9 cellular contexts compared by ENCODE assay signal in genomic region chr2:128315122-128315828, GRCh38. TPM values are rescaled to one million over a fixed set of nuclear protein-coding genes. Genes with fewer than 3 reads are reported as not detected.
DNase-seq lines count a peak whose midpoint lies in the region; ATAC-seq and TF ChIP-seq lines count a peak whose summit lies in the region.
"Had no signal": no experiment of that assay in that cellular context is flagged by ENCODE, and none has a peak within 500 bp of the region (broad histone marks: within the 10 kb centered on the region; RNA-seq: fewer than 3 reads in every experiment).

No MANE protein-coding gene starts in this region.

- H3K27ac Mint-ChIP-seq in activated naive CD4-positive, alpha-beta T cell treated with anti-CD3 and anti-CD28 coated beads for 36 hours, result no peak overlapping the region

- peaks cover 40% of the 10 kb centered on the region for H3K4me1 Mint-ChIP-seq in activated naive CD4-positive, alpha-beta T cell treated with anti-CD3 and anti-CD28 coated beads for 36 hours (ENCODE audit: low read depth)
- peaks cover 36% of the 10 kb centered on the region for H3K4me1 Mint-ChIP-seq in activated T-cell treated with anti-CD3 and anti-CD28 coated beads, Interleukin-2, amount 50 U/mL, for 4 hours (ENCODE audit: low read depth)

- DNase-seq in activated naive CD4-positive, alpha-beta T cell treated with anti-CD3 and anti-CD28 coated beads for 36 hours, result peak; percentile 2
- DNase-seq in activated naive CD4-positive, alpha-beta T cell (lab: John Stamatoyannopoulos, UW), result no peak
- peak; percentile 3 for DNase-seq in activated T-cell treated with anti-CD3 and anti-CD28 coated beads, Interleukin-2, amount 50 U/mL, for 4 hours
- peak; percentile 25 for DNase-seq in iPS-NIHi7 (ENCODE audit: extremely low spot score)
- DNase-seq in testis, result peak; percentile 18
- DNase-seq in omental fat pad (ENCODE audit: low spot score), result no peak
- DNase-seq in T-helper 9 cell, result no peak
- DNase-seq in effector memory CD4-positive, alpha-beta T cell, result no peak
- DNase-seq: DMS 273 treated with DMSO at 0.1 percent for 48 hours had no signal

- 53 to 58% methylated on average over 10 to 12 of the region's 12 CpGs for WGBS in testis, 2 donors

- peaks cover 5% of the 10 kb centered on the region for H3K36me3 Mint-ChIP-seq in activated naive CD4-positive, alpha-beta T cell treated with anti-CD3 and anti-CD28 coated beads for 36 hours (ENCODE audit: low read depth)
- H3K36me3 Mint-ChIP-seq in activated T-cell treated with anti-CD3 and anti-CD28 coated beads, Interleukin-2, amount 50 U/mL, for 4 hours (ENCODE audit: insufficient read depth), result peaks cover 9% of the 10 kb centered on the region

- peaks cover 58% of the 10 kb centered on the region for H3K4me1 ChIP-seq in testis
- H3K4me1 ChIP-seq in effector memory CD4-positive, alpha-beta T cell (ENCODE audit: control insufficient read depth, insufficient read depth, low read length, poor library complexity, severe bottlenecking), result peaks cover 28% of the 10 kb centered on the region

- H3K9me3 ChIP-seq in testis, result no peaks in the 10 kb centered on the region
- no peaks in the 10 kb centered on the region for H3K9me3 ChIP-seq in effector memory CD4-positive, alpha-beta T cell (ENCODE audit: control insufficient read depth, low read length)

- no peaks in the 10 kb centered on the region for H3K27me3 Mint-ChIP-seq in activated naive CD4-positive, alpha-beta T cell treated with anti-CD3 and anti-CD28 coated beads for 36 hours (ENCODE audit: low read depth)
- H3K27me3 Mint-ChIP-seq in activated T-cell treated with anti-CD3 and anti-CD28 coated beads, Interleukin-2, amount 50 U/mL, for 4 hours (ENCODE audit: low read depth), result no peaks in the 10 kb centered on the region

- intact Hi-C loops in activated naive CD4-positive, alpha-beta T cell treated with anti-CD3 and anti-CD28 coated beads for 36 hours (cut with micrococcal nuclease), result loop anchor here (5.0 to 10.0 kb wide), 6 partner anchors 83 to 1560 kb away; partner anchors contain the start of gene POLR2D
- intact Hi-C loops in testis (cut with DNase I; ENCODE audit: low total_unique reads), result no loop called here

- no peaks in the 10 kb centered on the region for H3K27me3 ChIP-seq in testis
- no peaks in the 10 kb centered on the region for H3K27me3 ChIP-seq in effector memory CD4-positive, alpha-beta T cell (replicated peaks; ENCODE audit: control insufficient read depth, insufficient read depth, low read length, poor library complexity, severe bottlenecking)

- no peak for ATAC-seq in activated T-cell treated with anti-CD3 and anti-CD28 coated beads, Interleukin-2, amount 50 U/mL, for 4 hours
- ATAC-seq in omental fat pad (ENCODE audit: low FRiP score), result no peak

- H3K27ac ChIP-seq in testis, result no peak overlapping the region
- H3K27ac ChIP-seq in effector memory CD4-positive, alpha-beta T cell (ENCODE audit: insufficient read depth, low read length, poor library complexity, severe bottlenecking), result no peak overlapping the region

- H3K4me3 Mint-ChIP-seq in activated naive CD4-positive, alpha-beta T cell treated with anti-CD3 and anti-CD28 coated beads for 36 hours, result peak overlapping the region; percentile 22
- peak overlapping the region; percentile 67 for H3K4me3 Mint-ChIP-seq in activated T-cell treated with anti-CD3 and anti-CD28 coated beads, Interleukin-2, amount 50 U/mL, for 4 hours

- CTCF ChIA-PET in activated naive CD4-positive, alpha-beta T cell treated with anti-CD3 and anti-CD28 coated beads for 36 hours (lab: Charles Lee), result no interaction called here

- no peaks in the 10 kb centered on the region for H3K36me3 ChIP-seq in testis (ENCODE audit: low read depth, missing control alignments)
- H3K36me3 ChIP-seq in effector memory CD4-positive, alpha-beta T cell (ENCODE audit: control insufficient read depth, insufficient read depth, low read length), result no peaks in the 10 kb centered on the region

- peak overlapping the region in 1 of 2 donors; percentile 89 for H3K4me3 ChIP-seq in testis
- no peak overlapping the region for H3K4me3 ChIP-seq in effector memory CD4-positive, alpha-beta T cell (ENCODE audit: insufficient read depth, low read depth, low read length, poor library complexity, severe bottlenecking)

- no peak for TF ChIP-seq POLR2A in testis (IDR thresholded peaks at IDR 0.05)

- no peaks in the 10 kb centered on the region for H3K9me3 Mint-ChIP-seq in activated naive CD4-positive, alpha-beta T cell treated with anti-CD3 and anti-CD28 coated beads for 36 hours
- no peaks in the 10 kb centered on the region for H3K9me3 Mint-ChIP-seq in activated T-cell treated with anti-CD3 and anti-CD28 coated beads, Interleukin-2, amount 50 U/mL, for 4 hours

- TF ChIP-seq CTCF in testis (IDR thresholded peaks at IDR 0.05), result no peak
- TF ChIP-seq CTCF in omental fat pad (IDR thresholded peaks at IDR 0.05), result no peak

RNA-seq across cellular contexts. Expression of gene HS6ST1, which starts 3.4 kb away (rescaled TPM):
- 1 to 10 TPM; 8.1 to 8.2 TPM for total RNA-seq in activated naive CD4-positive, alpha-beta T cell treated with anti-CD3 and anti-CD28 coated beads for 36 hours
- total RNA-seq in activated T-cell treated with anti-CD3 and anti-CD28 coated beads, Interleukin-2, amount 50 U/mL, for 4 hours, result 10 to 100 TPM; 23.9 to 32.3 (median 28.2) TPM
- total RNA-seq in testis (100 to 1,000 TPM; 143 to 203 TPM), omental fat pad (10 to 100 TPM; 17.8 to 28.9 (median 24.3) TPM)
- 58.7 TPM for polyA plus RNA-seq in testis (ENCODE audit: insufficient read depth, low read depth, low replicate concordance)

Comparison
In these comparisons a context has a peak if more than half of its experiments do, and no peak if none do; other contexts are left out.
1. DNase-seq: peak in activated naive CD4-positive, alpha-beta T cell treated with anti-CD3 and anti-CD28 coated beads for 36 hours (single experiment), activated T-cell treated with anti-CD3 and anti-CD28 coated beads, Interleukin-2, amount 50 U/mL, for 4 hours (single experiment), iPS-NIHi7 (single experiment) and testis (single experiment); none in activated naive CD4-positive, alpha-beta T cell (0 of 4), omental fat pad (single experiment), T-helper 9 cell (single experiment) and effector memory CD4-positive, alpha-beta T cell (0 of 3).
2. RNA of gene HS6ST1, which starts 3.4 kb away (total RNA-seq): 143 to 203 TPM in testis; 23.9 to 32.3 TPM in activated T-cell treated with anti-CD3 and anti-CD28 coated beads, Interleukin-2, amount 50 U/mL, for 4 hours, 17.8 to 28.9 TPM in omental fat pad and 8.1 to 8.2 TPM in activated naive CD4-positive, alpha-beta T cell treated with anti-CD3 and anti-CD28 coated beads for 36 hours; every median in the first group is over 4 times any median in the second.